Comparison of ENCODE assay signal across 7 cellular contexts in genomic region chr18:48160622-48161021, GRCh38.
DNase-seq lines count a peak whose midpoint lies in the region; ATAC-seq and TF ChIP-seq lines count a peak whose summit lies in the region.

No MANE protein-coding gene starts in this region.

- H3K14ac ChIP-seq in neuronal stem cell (ENCODE audit: low read length), result no peak overlapping the region

- no peak overlapping the region for H2BK15ac ChIP-seq in neuronal stem cell (ENCODE audit: low read length)

- H4K8ac ChIP-seq in neuronal stem cell (ENCODE audit: low read depth, low read length), result no peak overlapping the region

- H3K23ac ChIP-seq in neuronal stem cell (ENCODE audit: low read depth, low read length, poor library complexity), result no peak overlapping the region

- WGBS in neuronal stem cell (ENCODE audit: extremely low coverage in 2 of 2, insufficient read length in 2 of 2, insufficient replicate concordance in 1 of 2), 2 donors, result no CpG with 5 or more reads among the region's 4 CpGs

- H2BK120ac ChIP-seq in neuronal stem cell (ENCODE audit: low read depth, low read length), result no peak overlapping the region

- no peak overlapping the region for H3K27ac ChIP-seq in neuronal stem cell (replicated peaks; ENCODE audit: low read length)

- no peaks in the 10 kb centered on the region for H3K9me3 ChIP-seq in adipocyte (ENCODE audit: control insufficient read depth, low read length)
- H3K9me3 ChIP-seq in neuronal stem cell (replicated peaks in 1 of 2; ENCODE audit: control insufficient read depth in 2 of 2, insufficient read depth in 1 of 2, low read depth in 1 of 2, low read length in 2 of 2), result no peaks in the 10 kb centered on the region

- H3K36me3 ChIP-seq in adipocyte (ENCODE audit: control insufficient read depth, insufficient read depth, low read length, severe bottlenecking) (no peaks in the 10 kb centered on the region), neuronal stem cell (replicated peaks in 1 of 2; ENCODE audit: control insufficient read depth in 2 of 2, insufficient read depth in 2 of 2, low read length in 2 of 2) (no peaks in the 10 kb centered on the region)

- no peak overlapping the region for H2BK12ac ChIP-seq in neuronal stem cell (ENCODE audit: low read length)

- peaks cover 0 to 6% (median 0%) of the 10 kb centered on the region in 3 donors for H3K27me3 Mint-ChIP-seq in immature natural killer cell (ENCODE audit: low read depth in 3 of 3)
- H3K27me3 Mint-ChIP-seq in stimulated activated naive B cell treated with anti-CD40 and anti-IgM and Interleukin-4, amounts not matched to agents 10 μg/mL and 1 μg/mL and 100 μg/mL, for 72 hours, result peaks cover 54 to 67% of the 10 kb centered on the region in 2 donors

- no peak overlapping the region for H3K18ac ChIP-seq in neuronal stem cell (ENCODE audit: low read length)

- H2BK5ac ChIP-seq in neuronal stem cell (ENCODE audit: low read length), result no peak overlapping the region

- H3K27me3 ChIP-seq in adipocyte (replicated peaks; ENCODE audit: control insufficient read depth, insufficient read depth, low read length), result no peaks in the 10 kb centered on the region
- peaks cover 0 to 56% (median 0%) of the 10 kb centered on the region in 3 experiments for H3K27me3 ChIP-seq in neuronal stem cell (ENCODE audit: control insufficient read depth in 3 of 3, insufficient read depth in 3 of 3, low read depth in 1 of 3, low read length in 3 of 3)

- H3K79me1 ChIP-seq in neuronal stem cell (ENCODE audit: low read depth, low read length), result no peaks in the 10 kb centered on the region

- no peaks in the 10 kb centered on the region for H3K9me3 Mint-ChIP-seq in immature natural killer cell
- no peaks in the 10 kb centered on the region for H3K9me3 Mint-ChIP-seq in stimulated activated naive B cell treated with anti-CD40 and anti-IgM and Interleukin-4, amounts not matched to agents 10 μg/mL and 1 μg/mL and 100 μg/mL, for 72 hours

- no peak overlapping the region for H4K91ac ChIP-seq in neuronal stem cell (ENCODE audit: low read depth, low read length, poor library complexity)

- H3K27ac Mint-ChIP-seq in immature natural killer cell, result no peak overlapping the region
- no peak overlapping the region for H3K27ac Mint-ChIP-seq in stimulated activated naive B cell treated with anti-CD40 and anti-IgM and Interleukin-4, amounts not matched to agents 10 μg/mL and 1 μg/mL and 100 μg/mL, for 72 hours

- H2AK5ac ChIP-seq in neuronal stem cell (ENCODE audit: low read depth, low read length), result no peak overlapping the region

- H3K4me1 Mint-ChIP-seq in immature natural killer cell, result no peaks in the 10 kb centered on the region
- peaks cover 6 to 7% of the 10 kb centered on the region in 2 donors for H3K4me1 Mint-ChIP-seq in stimulated activated naive B cell treated with anti-CD40 and anti-IgM and Interleukin-4, amounts not matched to agents 10 μg/mL and 1 μg/mL and 100 μg/mL, for 72 hours

- no peak overlapping the region for H2AFZ ChIP-seq in neuronal stem cell (ENCODE audit: low read length)

- DNase-seq in HFF-Myc (ENCODE audit: extremely low read depth, low read depth) (no peak), adipocyte (ENCODE audit: low read depth) (no peak), immature natural killer cell (no peak), NCI-H510A (lab: John Stamatoyannopoulos, UW) (no peak), neuronal stem cell (ENCODE audit: low spot score) (no peak)
- DNase-seq in stimulated activated naive B cell treated with anti-CD40 and anti-IgM and Interleukin-4, amounts not matched to agents 10 μg/mL and 1 μg/mL and 100 μg/mL, for 72 hours, result no peak
- DNase-seq in stimulated activated CD4-positive, alpha-beta T cell treated with anti-CD3 and anti-CD28 coated beads, Interleukin-2, amount 100 ng/mL, for 24 hours, result no peak

- no peak overlapping the region for H3K4ac ChIP-seq in neuronal stem cell (ENCODE audit: low read length)

- ATAC-seq in stimulated activated naive B cell treated with anti-CD40 and anti-IgM and Interleukin-4, amounts not matched to agents 10 μg/mL and 1 μg/mL and 100 μg/mL, for 72 hours (replicated peaks), result no peak

- peak overlapping the region; percentile 45 for H3K4me3 ChIP-seq in HFF-Myc (replicated peaks; ENCODE audit: low read depth, low read length)
- H3K4me3 ChIP-seq in adipocyte (ENCODE audit: low read length), result no peak overlapping the region
- H3K4me3 ChIP-seq in neuronal stem cell (ENCODE audit: low read length in 2 of 2), result no peak overlapping the region

- H3K4me2 ChIP-seq in neuronal stem cell (ENCODE audit: insufficient read depth, low read length, poor library complexity, severe bottlenecking), result no peak overlapping the region

- H3K4me1 ChIP-seq in adipocyte (ENCODE audit: control insufficient read depth, insufficient read depth, low read length) (peaks cover 7% of the 10 kb centered on the region), neuronal stem cell (ENCODE audit: control insufficient read depth in 2 of 2, insufficient read depth in 1 of 2, low read depth in 1 of 2, low read length in 2 of 2) (peaks cover 0 to 10% of the 10 kb centered on the region in 2 donors)

- H3K9ac ChIP-seq in adipocyte (ENCODE audit: low read length), result peak overlapping the region; percentile 87
- H3K9ac ChIP-seq in neuronal stem cell (ENCODE audit: low read depth, low read length, poor library complexity), result no peak overlapping the region

- H3K4me3 Mint-ChIP-seq in immature natural killer cell, result peak overlapping the region in 4 of 5 donors; percentile 45 to 69 (median 60)
- H3K4me3 Mint-ChIP-seq in stimulated activated naive B cell treated with anti-CD40 and anti-IgM and Interleukin-4, amounts not matched to agents 10 μg/mL and 1 μg/mL and 100 μg/mL, for 72 hours, result peak overlapping the region; percentile 49 to 68

- no peak for TF ChIP-seq CTCF in HFF-Myc (IDR thresholded peaks at IDR 0.05; ENCODE audit: low read depth, low read length, missing control alignments)

- H3K36me3 Mint-ChIP-seq in immature natural killer cell, result no peaks in the 10 kb centered on the region
- no peaks in the 10 kb centered on the region for H3K36me3 Mint-ChIP-seq in stimulated activated naive B cell treated with anti-CD40 and anti-IgM and Interleukin-4, amounts not matched to agents 10 μg/mL and 1 μg/mL and 100 μg/mL, for 72 hours
